Comparison of ENCODE assay signal across 9 cellular contexts in genomic region chr10:30219977-30220751, GRCh38.
DNase-seq lines count a peak whose midpoint lies in the region; ATAC-seq and TF ChIP-seq lines count a peak whose summit lies in the region.
"Had no signal": no experiment of that assay in that cellular context is flagged by ENCODE, and none has a peak within 500 bp of the region (broad histone marks: within the 10 kb centered on the region; RNA-seq: fewer than 3 reads in every experiment).

No MANE protein-coding gene starts in this region.

- no peaks in the 10 kb centered on the region for H3K36me3 Mint-ChIP-seq in activated B cell treated with CpG ODN at 0.5 μM for 24 hours (ENCODE audit: low read depth)

- TF ChIP-seq CTCF in left ventricle myocardium inferior (IDR thresholded peaks at IDR 0.05; ENCODE audit: borderline replicate concordance) (no peak), right atrium auricular region (IDR thresholded peaks at IDR 0.05) (no peak), activated B cell treated with CpG ODN at 0.5 μM for 24 hours (IDR thresholded peaks at IDR 0.05) (no peak)

- peak overlapping the region; percentile 50 for H3K4me3 Mint-ChIP-seq in activated B cell treated with CpG ODN at 0.5 μM for 24 hours

- H3K4me1 Mint-ChIP-seq in activated B cell treated with CpG ODN at 0.5 μM for 24 hours, result peaks cover 14% of the 10 kb centered on the region

- ATAC-seq in activated B cell treated with CpG ODN at 0.5 μM for 24 hours (ENCODE audit: low read depth) (no peak), left lobe of liver (peak; percentile 66), HG03039 (IDR thresholded peaks at IDR 0.05; ENCODE audit: unreplicated experiment) (no peak)

- no peaks in the 10 kb centered on the region for H3K9me3 Mint-ChIP-seq in activated B cell treated with CpG ODN at 0.5 μM for 24 hours

- POLR2A ChIA-PET in activated B cell treated with CpG ODN at 0.5 μM for 24 hours (lab: Charles Lee), result no interaction called here

- intact Hi-C loops in left ventricle myocardium inferior (cut with micrococcal nuclease), result no loop called here
- intact Hi-C loops in activated B cell treated with CpG ODN at 0.5 μM for 24 hours (cut with micrococcal nuclease), result no loop called here

- H3K27ac Mint-ChIP-seq in activated B cell treated with CpG ODN at 0.5 μM for 24 hours, result no peak overlapping the region

- no peaks in the 10 kb centered on the region for H3K9me3 ChIP-seq in left ventricle myocardium inferior (replicated peaks)
- no peaks in the 10 kb centered on the region for H3K9me3 ChIP-seq in right atrium auricular region

- peaks cover 22% of the 10 kb centered on the region for H3K27me3 ChIP-seq in left ventricle myocardium inferior (ENCODE audit: low read depth)
- no peaks in the 10 kb centered on the region for H3K27me3 ChIP-seq in right atrium auricular region

- H3K27me3 Mint-ChIP-seq in activated B cell treated with CpG ODN at 0.5 μM for 24 hours, result peaks cover 17% of the 10 kb centered on the region

- H3K4me3 ChIP-seq in left ventricle myocardium inferior (peak overlapping the region; percentile 24), right atrium auricular region (peak overlapping the region in 1 of 2 donors; percentile 8)

- peak overlapping the region; percentile 55 for H3K27ac ChIP-seq in left ventricle myocardium inferior (replicated peaks)
- H3K27ac ChIP-seq in right atrium auricular region, result no peak overlapping the region

- DNase-seq in left ventricle myocardium inferior (no peak), right atrium auricular region (ENCODE audit: low spot score) (no peak), activated B cell treated with CpG ODN at 0.5 μM for 24 hours (no peak), left lobe of liver (ENCODE audit: low spot score) (no peak), cerebellar cortex (ENCODE audit: low spot score) (no peak), SKM-1 (lab: John Stamatoyannopoulos, UW; ENCODE audit: unreplicated experiment) (no peak)
- no peak for DNase-seq in activated effector memory CD4-positive, alpha-beta T cell treated with Interleukin-2 at 50 U/mL for 16 hours
- DNase-seq: NCI-H1048 had no signal

- CTCF ChIA-PET in activated B cell treated with CpG ODN at 0.5 μM for 24 hours (lab: Charles Lee), result no interaction called here

- peaks cover 28% of the 10 kb centered on the region for H3K4me1 ChIP-seq in left ventricle myocardium inferior
- peaks cover 0 to 8% of the 10 kb centered on the region in 2 donors for H3K4me1 ChIP-seq in right atrium auricular region

- H3K36me3 ChIP-seq in left ventricle myocardium inferior (no peaks in the 10 kb centered on the region), right atrium auricular region (no peaks in the 10 kb centered on the region)
